ENCODE assay signal across 15 cellular contexts in the genomic region with DNA sequence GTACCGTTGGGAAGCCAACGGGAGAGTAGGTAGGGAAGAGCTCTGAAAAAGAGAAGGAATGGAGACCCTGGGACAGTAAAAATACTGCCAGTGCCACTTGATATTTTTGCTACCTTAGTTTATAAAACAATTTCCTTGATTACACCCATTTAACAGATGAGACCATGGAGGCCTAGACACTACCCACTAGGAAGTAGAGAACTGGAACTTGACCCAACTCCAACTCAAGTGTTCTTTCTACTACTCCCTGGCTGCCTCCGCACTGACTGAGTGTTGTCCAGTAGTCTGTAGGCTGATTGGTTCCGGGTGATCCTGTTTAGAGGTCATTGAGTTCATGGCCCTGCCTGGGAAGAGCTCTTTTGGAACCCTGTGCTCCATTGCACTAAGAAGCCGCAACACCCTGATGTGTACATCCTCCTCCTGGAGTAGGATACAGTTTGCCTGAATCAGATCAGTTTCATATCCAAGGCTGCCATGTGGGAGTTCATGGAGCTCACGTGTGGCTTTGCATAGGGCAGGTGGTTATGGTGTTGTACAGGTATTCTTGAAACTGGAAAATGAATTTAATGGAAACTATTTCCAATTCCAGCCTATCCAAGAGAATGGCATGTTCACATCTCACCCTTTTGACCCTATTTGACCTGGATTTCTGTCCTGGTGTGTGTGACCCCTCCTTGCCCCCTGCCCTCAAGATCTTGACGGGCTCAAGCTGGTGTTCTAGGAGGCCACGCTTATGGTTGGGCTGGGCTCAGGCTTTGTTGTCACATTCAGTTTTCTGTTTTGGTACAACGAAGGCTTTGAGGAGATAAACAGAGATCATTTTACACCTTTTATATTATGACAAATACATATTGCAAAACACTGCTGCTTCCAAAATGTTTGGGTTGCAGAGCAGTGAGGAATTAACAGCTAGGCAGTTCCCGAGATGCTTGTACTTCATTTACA.
DNase-seq lines count a peak whose midpoint lies in the region; ATAC-seq and TF ChIP-seq lines count a peak whose summit lies in the region.
"Had no signal": no experiment of that assay in that cellular context is flagged by ENCODE, and none has a peak within 500 bp of the region (broad histone marks: within the 10 kb centered on the region; RNA-seq: fewer than 3 reads in every experiment).

No MANE protein-coding gene starts in this region.

- H3K27me3 Mint-ChIP-seq in CD8-positive, alpha-beta T cell (ENCODE audit: low read depth) = no peaks in the 10 kb centered on the region
- no peaks in the 10 kb centered on the region for H3K27me3 Mint-ChIP-seq in activated T-helper 2 cell treated with anti-CD3 and anti-CD28 coated beads, Interferon-gamma antibody, Interleukin-2, Interleukin-4, amounts not matched to agents 10 μg/mL and 5 μg/mL and 100 μg/mL, durations not matched to agents 14 hours and 24 hours and 36 hours (ENCODE audit: low read depth)
- no peaks in the 10 kb centered on the region for H3K27me3 Mint-ChIP-seq in CD14-positive monocyte (ENCODE audit: low read depth in 3 of 3)

- ATAC-seq in CD8-positive, alpha-beta T cell = no peak
- no peak for ATAC-seq in HG03025 (IDR thresholded peaks at IDR 0.05; ENCODE audit: low FRiP score, unreplicated experiment)

- no peak for TF ChIP-seq CTCF in CD8-positive, alpha-beta T cell (IDR thresholded peaks at IDR 0.05)
- TF ChIP-seq CTCF in RWPE1 (conservative IDR thresholded peaks at IDR 0.05; ENCODE audit: low read depth) (no peak), CD14-positive monocyte (IDR thresholded peaks at IDR 0.05) (no peak)

- H3K36me3 ChIP-seq in CD8-positive, alpha-beta T cell (ENCODE audit: insufficient read depth, low read length) = no peaks in the 10 kb centered on the region
- H3K36me3 ChIP-seq in skeletal muscle tissue (ENCODE audit: control insufficient read depth in 3 of 3, insufficient read depth in 3 of 3, low read length in 3 of 3) = peaks cover 19 to 29% (median 22%) of the 10 kb centered on the region in 3 donors

- peak overlapping the region; percentile 14 to 61 (median 41) for H3K9ac ChIP-seq in skeletal muscle tissue (ENCODE audit: low read depth in 1 of 3, low read length in 3 of 3)

- H3K4me3 Mint-ChIP-seq in CD8-positive, alpha-beta T cell = no peak overlapping the region
- H3K4me3 Mint-ChIP-seq in activated T-helper 2 cell treated with anti-CD3 and anti-CD28 coated beads, Interferon-gamma antibody, Interleukin-2, Interleukin-4, amounts not matched to agents 10 μg/mL and 5 μg/mL and 100 μg/mL, durations not matched to agents 14 hours and 24 hours and 36 hours (ENCODE audit: low read depth) = no peak overlapping the region
- H3K4me3 Mint-ChIP-seq in CD14-positive monocyte = no peak overlapping the region
- H3K4me3 Mint-ChIP-seq: T-helper 2 cell treated with Interferon-gamma antibody and Interleukin-4, amounts not matched to agents 5 μg/mL and 100 μg/mL, for 36 hours had no signal

- CTCF ChIA-PET in CD8-positive, alpha-beta T cell (lab: Charles Lee) = interaction anchor here (0.9 to 8.2 kb wide), 24 partner anchors 11 to 298 kb away, joined by 3 to 95 read pairs (median 4); partner anchors contain the start of gene ZBTB16
- CTCF ChIA-PET in RWPE1 (lab: Yijun Ruan, JAX) = interaction anchor here (0.7 to 1.0 kb wide), 2 partner anchors 58 to 67 kb away, joined by 5 to 8 read pairs; no protein-coding TSS in a partner anchor

- no peak for DNase-seq in CD8-positive, alpha-beta T cell
- no peak for DNase-seq in RWPE1 (ENCODE audit: low spot score)
- DNase-seq in iris pigment epithelial cell (ENCODE audit: low read depth) = peak; percentile 75
- no peak for DNase-seq in superior temporal gyrus (ENCODE audit: extremely low spot score)
- no peak for DNase-seq in activated T-helper 2 cell treated with anti-CD3 and anti-CD28 coated beads, Interferon-gamma antibody, Interleukin-2, Interleukin-4, amounts not matched to agents 10 μg/mL and 5 μg/mL and 100 μg/mL, durations not matched to agents 14 hours and 24 hours and 36 hours (ENCODE audit: low spot score)
- DNase-seq in CD14-positive monocyte (ENCODE audit: low spot score) = no peak
- DNase-seq: activated CD4-positive, alpha-beta T cell treated with anti-CD3 and anti-CD28 coated beads, Interleukin-2, amount 50 U/mL, for 48 hours; activated gamma-delta T cell; C1 segment of cervical spinal cord; NCI-H2171 treated with DMSO at 0.1 percent for 48 hours; PC-9; stimulated activated CD4-positive, alpha-beta T cell treated with anti-CD3 and anti-CD28 coated beads, Interleukin-12 subunit alpha, Interleukin-12 subunit beta, amount 100 ng/mL, for 4 hours had no signal

- H3K27me3 ChIP-seq in CD8-positive, alpha-beta T cell (ENCODE audit: insufficient read depth, low read length) = no peaks in the 10 kb centered on the region
- H3K27me3 ChIP-seq in skeletal muscle tissue (ENCODE audit: control insufficient read depth in 3 of 3, insufficient read depth in 3 of 3, low read length in 3 of 3) = no peaks in the 10 kb centered on the region

- H3K4me1 ChIP-seq in CD8-positive, alpha-beta T cell (ENCODE audit: insufficient read depth, low read length) = no peaks in the 10 kb centered on the region
- peaks cover 62 to 68% (median 64%) of the 10 kb centered on the region in 3 donors for H3K4me1 ChIP-seq in skeletal muscle tissue (ENCODE audit: control insufficient read depth in 3 of 3, insufficient read depth in 3 of 3, low read length in 3 of 3)

- peaks cover 13% of the 10 kb centered on the region for H3K9me3 Mint-ChIP-seq in CD8-positive, alpha-beta T cell
- peaks cover 24% of the 10 kb centered on the region for H3K9me3 Mint-ChIP-seq in activated T-helper 2 cell treated with anti-CD3 and anti-CD28 coated beads, Interferon-gamma antibody, Interleukin-2, Interleukin-4, amounts not matched to agents 10 μg/mL and 5 μg/mL and 100 μg/mL, durations not matched to agents 14 hours and 24 hours and 36 hours
- H3K9me3 Mint-ChIP-seq in CD14-positive monocyte = peaks cover 4 to 6% (median 5%) of the 10 kb centered on the region in 7 donors

- H3K9me3 ChIP-seq in CD8-positive, alpha-beta T cell (ENCODE audit: low read length) = no peaks in the 10 kb centered on the region
- no peaks in the 10 kb centered on the region for H3K9me3 ChIP-seq in skeletal muscle tissue (ENCODE audit: control insufficient read depth in 3 of 3, low read length in 3 of 3)

- intact Hi-C loops in CD8-positive, alpha-beta T cell (cut with DNase I, micrococcal nuclease) = loop anchor here in 1 of 2 experiments (1.0 to 5.0 kb wide), 3 partner anchors 34 to 158 kb away; no protein-coding TSS in a partner anchor
- intact Hi-C loops in activated T-helper 2 cell treated with anti-CD3 and anti-CD28 coated beads, Interferon-gamma antibody, Interleukin-2, Interleukin-4, amounts not matched to agents 10 μg/mL and 5 μg/mL and 100 μg/mL, durations not matched to agents 14 hours and 24 hours and 36 hours (cut with micrococcal nuclease) = no loop called here
- intact Hi-C loops in CD14-positive monocyte (cut with micrococcal nuclease) = no loop called here

- peak overlapping the region; percentile 76 for H3K27ac Mint-ChIP-seq in CD8-positive, alpha-beta T cell
- no peak overlapping the region for H3K27ac Mint-ChIP-seq in activated T-helper 2 cell treated with anti-CD3 and anti-CD28 coated beads, Interferon-gamma antibody, Interleukin-2, Interleukin-4, amounts not matched to agents 10 μg/mL and 5 μg/mL and 100 μg/mL, durations not matched to agents 14 hours and 24 hours and 36 hours
- no peak overlapping the region for H3K27ac Mint-ChIP-seq in CD14-positive monocyte
- H3K27ac Mint-ChIP-seq: T-helper 2 cell treated with Interferon-gamma antibody and Interleukin-4, amounts not matched to agents 5 μg/mL and 100 μg/mL, for 36 hours had no signal

- POLR2A ChIA-PET in CD8-positive, alpha-beta T cell (lab: Charles Lee) = interaction anchor here (1.0 to 4.2 kb wide), 7 partner anchors 11 to 37 kb away, joined by 3 to 26 read pairs (median 6); no protein-coding TSS in a partner anchor
- POLR2A ChIA-PET in RWPE1 (lab: Yijun Ruan, JAX; ENCODE audit: low non-redundant PET) = no interaction called here

- no peak overlapping the region for H3K27ac ChIP-seq in CD8-positive, alpha-beta T cell (ENCODE audit: low read depth, low read length)
- H3K27ac ChIP-seq in RWPE1 = peak overlapping the region; percentile 77
- peak overlapping the region; percentile 96 for H3K27ac ChIP-seq in skeletal muscle tissue (ENCODE audit: low read depth, low read length)
- H3K27ac ChIP-seq: PC-9 had no signal

- no peak overlapping the region for H3K4me3 ChIP-seq in CD8-positive, alpha-beta T cell (ENCODE audit: low read depth, low read length)
- no peak overlapping the region for H3K4me3 ChIP-seq in skeletal muscle tissue (ENCODE audit: low read length in 3 of 3)
- H3K4me3 ChIP-seq: PC-9 had no signal

- H3K36me3 Mint-ChIP-seq in CD8-positive, alpha-beta T cell = no peaks in the 10 kb centered on the region
- H3K36me3 Mint-ChIP-seq in activated T-helper 2 cell treated with anti-CD3 and anti-CD28 coated beads, Interferon-gamma antibody, Interleukin-2, Interleukin-4, amounts not matched to agents 10 μg/mL and 5 μg/mL and 100 μg/mL, durations not matched to agents 14 hours and 24 hours and 36 hours (ENCODE audit: low read depth) = peaks cover 12% of the 10 kb centered on the region
- peaks cover 8 to 12% of the 10 kb centered on the region in 2 donors for H3K36me3 Mint-ChIP-seq in CD14-positive monocyte

- H3K4me1 Mint-ChIP-seq in CD8-positive, alpha-beta T cell (ENCODE audit: low read depth) = peaks cover 35% of the 10 kb centered on the region
- H3K4me1 Mint-ChIP-seq in activated T-helper 2 cell treated with anti-CD3 and anti-CD28 coated beads, Interferon-gamma antibody, Interleukin-2, Interleukin-4, amounts not matched to agents 10 μg/mL and 5 μg/mL and 100 μg/mL, durations not matched to agents 14 hours and 24 hours and 36 hours (ENCODE audit: low read depth) = peaks cover 19% of the 10 kb centered on the region
- peaks cover 4% of the 10 kb centered on the region for H3K4me1 Mint-ChIP-seq in CD14-positive monocyte
